In genomic region chr10:100163704-100164621, GRCh38 we compare ENCODE assay signal across 24 cellular contexts. TPM values are rescaled to one million over a fixed set of nuclear protein-coding genes. Genes with fewer than 3 reads are reported as not detected.
DNase-seq lines count a peak whose midpoint lies in the region; ATAC-seq, FAIRE-seq and TF ChIP-seq lines count a peak whose summit lies in the region.
"Had no signal": no experiment of that assay in that cellular context is flagged by ENCODE, and none has a peak within 500 bp of the region (broad histone marks: within the 10 kb centered on the region; RNA-seq: fewer than 3 reads in every experiment).

No MANE protein-coding gene starts in this region.

- peak overlapping the region; percentile 8 to 78 for H3K27ac Mint-ChIP-seq in effector memory CD8-positive, alpha-beta T cell
- no peak overlapping the region for H3K27ac Mint-ChIP-seq in mesothelial cell of epicardium

- H3K9me3 ChIP-seq in A549: no peaks in the 10 kb centered on the region
- H3K9me3 ChIP-seq: ovary had no signal

- H3K4me1 Mint-ChIP-seq in effector memory CD8-positive, alpha-beta T cell (ENCODE audit: low read depth in 2 of 2): peaks cover 6 to 40% of the 10 kb centered on the region in 2 donors
- no peaks in the 10 kb centered on the region for H3K4me1 Mint-ChIP-seq in mesothelial cell of epicardium

- intact Hi-C loops in left colon (cut with DNase I, micrococcal nuclease): no loop called here

- peaks cover 38% of the 10 kb centered on the region for H3K36me3 Mint-ChIP-seq in effector memory CD8-positive, alpha-beta T cell (ENCODE audit: insufficient read depth)
- peaks cover 28% of the 10 kb centered on the region for H3K36me3 Mint-ChIP-seq in mesothelial cell of epicardium

- TF ChIP-seq RAD21 in A549 (conservative IDR thresholded peaks at IDR 0.05 in 1 of 2, IDR thresholded peaks at IDR 0.05 in 1 of 2): no peak

- POLR2A ChIA-PET in A549 (lab: Yijun Ruan, JAX): interaction anchor here (0.6 kb wide), 1 partner anchor 156 kb away, joined by 3 read pairs; no protein-coding TSS in a partner anchor

- no peak overlapping the region for H3K4me3 ChIP-seq in A549
- H3K4me3 ChIP-seq: ovary had no signal

- peaks cover 10% of the 10 kb centered on the region; the same call in 2 of the 3 replicates for H3K4me1 ChIP-seq in A549

- CTCF ChIA-PET in A549 (lab: Yijun Ruan, JAX): interaction anchor here (0.7 to 1.4 kb wide), 2 partner anchors 154 to 330 kb away, joined by 3 read pairs; partner anchors contain the start of gene DNMBP

- no peak for TF ChIP-seq EP300 in A549 (IDR thresholded peaks at IDR 0.05)

- no peak overlapping the region for H3K4me3 Mint-ChIP-seq in effector memory CD8-positive, alpha-beta T cell
- H3K4me3 Mint-ChIP-seq in mesothelial cell of epicardium: no peak overlapping the region
- H3K4me3 Mint-ChIP-seq: CD14-positive monocyte; naive thymus-derived CD8-positive, alpha-beta T cell had no signal

- peak overlapping the region; percentile 27; the same call in 2 of the 3 replicates for H3K4me2 ChIP-seq in A549
- H3K4me2 ChIP-seq: KMS-11 had no signal

- ATAC-seq in A549 (no peak), left colon (peak; percentile 66)
- no peak for ATAC-seq in effector memory CD8-positive, alpha-beta T cell (replicated peaks)
- ATAC-seq: naive thymus-derived CD8-positive, alpha-beta T cell; sciatic nerve had no signal

- TF ChIP-seq CTCF in A549 (IDR thresholded peaks at IDR 0.05) (no peak), mesothelial cell of epicardium (IDR thresholded peaks at IDR 0.05; ENCODE audit: unreplicated experiment) (no peak)

- H3K27me3 Mint-ChIP-seq in effector memory CD8-positive, alpha-beta T cell: no peaks in the 10 kb centered on the region
- no peaks in the 10 kb centered on the region for H3K27me3 Mint-ChIP-seq in mesothelial cell of epicardium (ENCODE audit: low read depth)
- H3K27me3 Mint-ChIP-seq: naive thymus-derived CD8-positive, alpha-beta T cell had no signal

- no peak overlapping the region for H3K27ac ChIP-seq in A549
- H3K27ac ChIP-seq: KMS-11, ovary had no signal

- 63% methylated on average over 3 of the region's 3 CpGs for WGBS in A549 (ENCODE audit: missing lambda C conversion rate)

- DNase-seq in A549 (ENCODE audit: low read depth in 1 of 2, low spot score in 1 of 2) (no peak), H54 (ENCODE audit: insufficient read length, low spot score) (no peak), left colon (no peak), SW 1271 (lab: John Stamatoyannopoulos, UW) (no peak), mesothelial cell of epicardium (ENCODE audit: low spot score in 2 of 2, unreplicated experiment in 2 of 2) (no peak)
- DNase-seq in effector memory CD8-positive, alpha-beta T cell: no peak
- no peak for DNase-seq in stimulated activated CD4-positive, alpha-beta T cell treated with anti-CD3 and anti-CD28 coated beads, Interleukin-2, amount 100 ng/mL, for 48 hours
- no peak for DNase-seq in activated CD4-positive, CD25-positive, alpha-beta regulatory T cell treated with anti-CD3 and anti-CD28 coated beads, Interleukin-2, amount 50 U/mL, for 72 hours
- DNase-seq: activated CD4-positive, alpha-beta T cell treated with anti-CD3 and anti-CD28 coated beads, Interleukin-2, amount 50 U/mL, for 4 hours; aorta; DMS 273 treated with DMSO at 0.1 percent for 48 hours; effector memory CD4-positive, alpha-beta T cell; GDM1; H7; naive thymus-derived CD8-positive, alpha-beta T cell; NCI-H1694 treated with DMSO at 0.1 percent for 48 hours; NCI-H226; NCI-H774; ovary; SIG-M5; T-helper 1 cell had no signal

- no peaks in the 10 kb centered on the region for H3K9me3 Mint-ChIP-seq in effector memory CD8-positive, alpha-beta T cell
- H3K9me3 Mint-ChIP-seq in mesothelial cell of epicardium: peaks cover 9% of the 10 kb centered on the region
- H3K9me3 Mint-ChIP-seq: CD14-positive monocyte; naive thymus-derived CD8-positive, alpha-beta T cell had no signal

- no peak for TF ChIP-seq POLR2A in A549 (IDR thresholded peaks at IDR 0.05; ENCODE audit: low read length)
- TF ChIP-seq POLR2A in H54 (IDR thresholded peaks at IDR 0.05; ENCODE audit: low read depth, low read length): no peak

- FAIRE-seq in A549 (lab: Jason Lieb, UNC) (no peak), H54 (lab: Jason Lieb, UNC) (peak; percentile 62)

TF ChIP-seq in A549, 52 proteins besides CTCF, POLR2A, EP300 and RAD21:
- no peak for TF ChIP-seq E2F6 (IDR thresholded peaks at IDR 0.05; ENCODE audit: borderline replicate concordance, low read depth)
- no peak for TF ChIP-seq CEBPB (IDR thresholded peaks at IDR 0.05)
- TF ChIP-seq HOXB13 (CRISPR knock-in tag; IDR thresholded peaks at IDR 0.05; ENCODE audit: low read depth): no peak
- TF ChIP-seq SMC3 (IDR thresholded peaks at IDR 0.05): no peak
- no peak for TF ChIP-seq EHMT2 (IDR thresholded peaks at IDR 0.05; ENCODE audit: low read depth)
- TF ChIP-seq, protein P1, sequence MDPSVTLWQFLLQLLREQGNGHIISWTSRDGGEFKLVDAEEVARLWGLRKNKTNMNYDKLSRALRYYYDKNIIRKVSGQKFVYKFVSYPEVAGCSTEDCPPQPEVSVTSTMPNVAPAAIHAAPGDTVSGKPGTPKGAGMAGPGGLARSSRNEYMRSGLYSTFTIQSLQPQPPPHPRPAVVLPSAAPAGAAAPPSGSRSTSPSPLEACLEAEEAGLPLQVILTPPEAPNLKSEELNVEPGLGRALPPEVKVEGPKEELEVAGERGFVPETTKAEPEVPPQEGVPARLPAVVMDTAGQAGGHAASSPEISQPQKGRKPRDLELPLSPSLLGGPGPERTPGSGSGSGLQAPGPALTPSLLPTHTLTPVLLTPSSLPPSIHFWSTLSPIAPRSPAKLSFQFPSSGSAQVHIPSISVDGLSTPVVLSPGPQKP (IDR thresholded peaks at IDR 0.05; ENCODE audit: low read depth, low read length): no peak
- TF ChIP-seq HOXB5 (CRISPR knock-in tag; IDR thresholded peaks at IDR 0.05): no peak
- no peak for TF ChIP-seq JUN (IDR thresholded peaks at IDR 0.05)
- TF ChIP-seq PHF8 (IDR thresholded peaks at IDR 0.05; ENCODE audit: borderline replicate concordance, low read depth): no peak
- TF ChIP-seq HEYL (CRISPR knock-in tag; IDR thresholded peaks at IDR 0.05): no peak
- no peak for TF ChIP-seq TFCP2L1 (CRISPR knock-in tag; IDR thresholded peaks at IDR 0.05)
- TF ChIP-seq ZFP36 (IDR thresholded peaks at IDR 0.05; ENCODE audit: borderline replicate concordance, partially characterized antibody): no peak

RNA-seq across cellular contexts. Expression of gene ERLIN1, which starts 21.9 kb away (rescaled TPM):
- polyA plus RNA-seq in A549 (2011; rRNA removed) (70.4 and 78.4 TPM in 2 replicates), A549 (2017; fragmentation: RNase III; extraction: RNeasy Plus Mini Kit Qiagen cat#74134 plus additional on column Dnase treatment) (62.8 to 66.4 TPM (median 63.9 TPM) in 3 replicates)
- 34.5 and 42.0 TPM in 2 replicates for polyA plus RNA-seq in A549 (2012; cell fraction: cytosol; rRNA removed)
- polyA plus RNA-seq in A549 (2012; cell fraction: nucleus; rRNA removed): 17.5 and 18.4 TPM in 2 replicates
- polyA minus RNA-seq in A549 (2011; rRNA and poly(A)+ RNA removed): 16.7 and 17.8 TPM in 2 replicates
- total RNA-seq in left colon (10 to 100 TPM; 44.3 to 55.9 TPM), mesothelial cell of epicardium (29.0 to 32.5 TPM (median 29.5 TPM) in 3 replicates)
